8 cellular contexts compared by ENCODE assay signal in genomic region chr16:30762991-30763725, GRCh38. TPM values are rescaled to one million over a fixed set of nuclear protein-coding genes. Genes with fewer than 3 reads are reported as not detected.
DNase-seq lines count a peak whose midpoint lies in the region; ATAC-seq and TF ChIP-seq lines count a peak whose summit lies in the region.

No MANE protein-coding gene starts in this region.

- TF ChIP-seq CTCF in A673 (conservative IDR thresholded peaks at IDR 0.05; ENCODE audit: low read depth, low read length) = no peak
- no peak for TF ChIP-seq CTCF in cardiac fibroblast (IDR thresholded peaks at IDR 0.05; ENCODE audit: low read depth, low read length)
- no peak for TF ChIP-seq CTCF in GM10248 (IDR thresholded peaks at IDR 0.05; ENCODE audit: control extremely low read depth, extremely low read depth, low read depth, missing control alignments)

- DNase-seq in A673 (ENCODE audit: low spot score) (no peak), cardiac fibroblast (ENCODE audit: low read depth in 2 of 2) (no peak), GM10248 (ENCODE audit: extremely low spot score) (no peak), NCI-H524 treated with DMSO at 0.1 percent for 48 hours (lab: John Stamatoyannopoulos, UW) (no peak)
- no peak for DNase-seq in NK-92 treated with Interleukin-12 subunit alpha and Interleukin-12 subunit beta, amount 100 ng/mL, for 24 hours (lab: John Stamatoyannopoulos, UW)

- H3K9ac ChIP-seq in HUES64 (ENCODE audit: low read depth, low read length) = peak overlapping the region; percentile 91
- peak overlapping the region; percentile 79 to 97 for H3K9ac ChIP-seq in mucosa of rectum (ENCODE audit: low read depth in 1 of 2, low read length in 2 of 2)

- H3K36me3 ChIP-seq in A673 (ENCODE audit: insufficient read depth, low read length, poor library complexity, severe bottlenecking) (peaks cover 58% of the 10 kb centered on the region), HUES64 (ENCODE audit: insufficient read depth, low read length) (peaks cover 60% of the 10 kb centered on the region), mucosa of rectum (ENCODE audit: control insufficient read depth in 2 of 2, insufficient read depth in 2 of 2, low read length in 2 of 2) (peaks cover 45 to 47% of the 10 kb centered on the region in 2 donors)

- WGBS in HUES64 = 80% methylated on average over 15 of the region's 15 CpGs

- H3K4me3 ChIP-seq in A673 (ENCODE audit: low read depth, low read length, poor library complexity, severe bottlenecking) (peak overlapping the region; percentile 72), HUES64 (ENCODE audit: low read length) (peak overlapping the region; percentile 96), cardiac fibroblast (replicated peaks in 1 of 2; ENCODE audit: low read depth in 2 of 2, low read length in 2 of 2) (peak overlapping the region; percentile 93 to 97), mucosa of rectum (ENCODE audit: low read length in 2 of 2) (peak overlapping the region; percentile 84 to 99)

- peak overlapping the region; percentile 83 for H3K27ac ChIP-seq in A673 (ENCODE audit: low read depth, low read length, poor library complexity, severe bottlenecking)
- no peak overlapping the region for H3K27ac ChIP-seq in HUES64 (ENCODE audit: low read depth, low read length)
- H3K27ac ChIP-seq in mucosa of rectum (ENCODE audit: low read depth in 2 of 2, low read length in 2 of 2) = no peak overlapping the region

- POLR2A ChIA-PET in A673 (lab: Charles Lee; ENCODE audit: low non-redundant PET) (no interaction called here), GM10248 (lab: Yijun Ruan, JAX) (no interaction called here)

- ATAC-seq in GM21529 (IDR thresholded peaks at IDR 0.05; ENCODE audit: unreplicated experiment) = no peak

- CTCF ChIA-PET in A673 (lab: Charles Lee) (no interaction called here), GM10248 (lab: Yijun Ruan, JAX) (interaction anchor here (1.1 to 1.4 kb wide), 3 partner anchors 50 to 70 kb away, joined by 3 to 5 read pairs (median 3); no protein-coding TSS in a partner anchor)

- no TSS peak for BruUV-seq in A673 (replicated peaks; lab: Mats Ljungman, UMichigan)

- intact Hi-C loops in A673 (cut with micrococcal nuclease; ENCODE audit: unreplicated experiment) = no loop called here

- H3K4me1 ChIP-seq in A673 (ENCODE audit: insufficient read depth, low read length, poor library complexity, severe bottlenecking) (peaks cover 10% of the 10 kb centered on the region), HUES64 (ENCODE audit: insufficient read depth, low read length) (peaks cover 9% of the 10 kb centered on the region; the same call in 1 of the 2 replicates), mucosa of rectum (ENCODE audit: control insufficient read depth in 2 of 2, insufficient read depth in 2 of 2, low read length in 2 of 2) (peaks cover 24 to 26% of the 10 kb centered on the region in 2 donors)

- H3K27me3 ChIP-seq in A673 (replicated peaks; ENCODE audit: insufficient read depth, low read depth, low read length, poor library complexity) = no peaks in the 10 kb centered on the region
- no peaks in the 10 kb centered on the region for H3K27me3 ChIP-seq in HUES64 (ENCODE audit: insufficient read depth, low read length)
- no peaks in the 10 kb centered on the region for H3K27me3 ChIP-seq in mucosa of rectum (ENCODE audit: control insufficient read depth in 2 of 2, insufficient read depth in 2 of 2, low read length in 2 of 2)

- H3K9me3 ChIP-seq in A673 (ENCODE audit: low read depth, low read length, poor library complexity, severe bottlenecking) = no peaks in the 10 kb centered on the region
- H3K9me3 ChIP-seq in HUES64 (ENCODE audit: insufficient read depth, low read depth, low read length) = no peaks in the 10 kb centered on the region
- H3K9me3 ChIP-seq in mucosa of rectum (ENCODE audit: control insufficient read depth in 2 of 2, low read length in 2 of 2) = no peaks in the 10 kb centered on the region

RNA-seq across cellular contexts. Expression of gene RNF40, which starts 1.0 kb away (rescaled TPM):
- total RNA-seq in A673 (2021) = 132 and 145 TPM in 2 replicates
- 55.0 TPM for polyA plus RNA-seq in HUES64 (2013, experiment 1 of 2)
- polyA plus RNA-seq in HUES64 (2013, experiment 2 of 2) = 48.8 TPM

RNA-seq across cellular contexts. Expression of gene CFAP119, which starts 1.3 kb away (rescaled TPM):
- 11.7 and 14.1 TPM in 2 replicates for total RNA-seq in A673 (2021)
- polyA plus RNA-seq in HUES64 (2013, experiment 1 of 2) = 3.5 TPM
- 2.4 TPM for polyA plus RNA-seq in HUES64 (2013, experiment 2 of 2)

RNA-seq across cellular contexts. Expression of gene PHKG2, which starts 14.9 kb away (rescaled TPM):
- total RNA-seq in A673 (2021) = 35.3 and 37.8 TPM in 2 replicates
- polyA plus RNA-seq in HUES64 (2013, experiment 1 of 2) = 31.1 TPM
- polyA plus RNA-seq in HUES64 (2013, experiment 2 of 2) = 26.5 TPM

RNA-seq across cellular contexts. Expression of gene ZNF629, which starts 23.8 kb away (rescaled TPM):
- total RNA-seq in A673 (2021) = 25.3 and 26.9 TPM in 2 replicates
- polyA plus RNA-seq in HUES64 (2013, experiment 1 of 2) = 12.2 TPM
- 15.4 TPM for polyA plus RNA-seq in HUES64 (2013, experiment 2 of 2)
